Comparison of ENCODE assay signal across 3 cellular contexts in genomic region chr20:54995553-54995952, GRCh38.
TF ChIP-seq lines count a peak whose summit lies in the region.

No MANE protein-coding gene starts in this region.

TF ChIP-seq in SK-N-SH, 30 proteins besides CTCF, POLR2A, EP300 and RAD21:
- TF ChIP-seq ZBTB33 (IDR thresholded peaks at IDR 0.05; ENCODE audit: borderline replicate concordance, low read depth) (no peak), EZH2phosphoT487 (IDR thresholded peaks at IDR 0.05; ENCODE audit: borderline replicate concordance, low read depth) (no peak), NRF1 (IDR thresholded peaks at IDR 0.05; ENCODE audit: low read depth, low read length) (no peak), RFX5 (IDR thresholded peaks at IDR 0.05; ENCODE audit: low read length) (peak; percentile 83)

TF ChIP-seq in SK-N-SH treated with all-trans-retinoic acid at 6 μM for 48 hours, 23 proteins besides CTCF, POLR2A, EP300 and RAD21 (continued from another document):
- TF ChIP-seq CSRNP3 (CRISPR knock-in tag; IDR thresholded peaks at IDR 0.05) (no peak), TSHZ2 (CRISPR knock-in tag; IDR thresholded peaks at IDR 0.05) (no peak), PPARA (CRISPR knock-in tag; IDR thresholded peaks at IDR 0.05; ENCODE audit: borderline replicate concordance) (no peak), ZFP30 (CRISPR knock-in tag; IDR thresholded peaks at IDR 0.05) (no peak), PATZ1 (CRISPR knock-in tag; IDR thresholded peaks at IDR 0.05; ENCODE audit: borderline replicate concordance) (no peak), TCF4 (CRISPR knock-in tag; IDR thresholded peaks at IDR 0.05; ENCODE audit: borderline replicate concordance) (no peak), ZNF70 (CRISPR knock-in tag; IDR thresholded peaks at IDR 0.05) (no peak), GLIS3 (CRISPR knock-in tag; IDR thresholded peaks at IDR 0.05) (no peak)
TF ChIP-seq in SK-N-SH treated with all-trans-retinoic acid at 6 μM for 48 hours: peak in this region for 0.

TF ChIP-seq in endothelial cell of umbilical vein, 7 proteins besides CTCF, POLR2A, EP300 and RAD21 (continued from another document):
- TF ChIP-seq GATA2 (IDR thresholded peaks at IDR 0.05; ENCODE audit: insufficient read depth, insufficient read length, low read depth, low read length) (no peak), POLR2AphosphoS5 (IDR thresholded peaks at IDR 0.05; ENCODE audit: insufficient read depth, low read depth, low read length) (no peak), EZH2 (IDR thresholded peaks at IDR 0.05; ENCODE audit: borderline replicate concordance, low read depth, low read length, severe bottlenecking) (no peak), MAX (IDR thresholded peaks at IDR 0.05; ENCODE audit: insufficient read depth, insufficient read length) (no peak), JUN (IDR thresholded peaks at IDR 0.05; ENCODE audit: borderline replicate concordance, insufficient read depth, insufficient read length, low read depth) (no peak), MYC (IDR thresholded peaks at IDR 0.05; ENCODE audit: low read depth, low read length) (no peak)
TF ChIP-seq in endothelial cell of umbilical vein: peak in this region for 1.
